1 cellular context compared by ENCODE assay signal in the genomic region with DNA sequence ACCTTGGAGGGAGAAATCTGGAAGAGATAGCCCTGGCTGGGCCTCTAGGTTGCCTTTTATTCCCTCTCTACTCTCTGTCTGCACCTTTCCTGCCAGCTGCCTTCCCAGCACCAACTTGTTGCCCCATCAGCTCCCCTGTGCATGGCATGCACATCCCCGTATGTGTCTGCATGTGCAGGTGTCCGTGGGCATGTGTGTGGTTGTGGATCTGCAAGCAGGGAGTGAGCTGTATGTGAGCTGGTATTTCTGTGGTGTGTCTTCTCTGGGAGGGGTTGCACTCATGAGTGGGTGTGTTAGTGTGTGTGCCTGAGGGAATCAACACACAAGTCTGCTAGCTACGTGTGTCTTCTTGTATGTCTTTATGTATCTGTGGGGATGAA.
TF ChIP-seq lines count a peak whose summit lies in the region.

No MANE protein-coding gene starts in this region.

TF ChIP-seq in GM23338, 12 proteins besides CTCF, POLR2A, EP300 and RAD21:
- TF ChIP-seq ZNF331 (CRISPR knock-in tag; IDR thresholded peaks at IDR 0.05; ENCODE audit: low read depth): no peak
- TF ChIP-seq, protein P1, sequence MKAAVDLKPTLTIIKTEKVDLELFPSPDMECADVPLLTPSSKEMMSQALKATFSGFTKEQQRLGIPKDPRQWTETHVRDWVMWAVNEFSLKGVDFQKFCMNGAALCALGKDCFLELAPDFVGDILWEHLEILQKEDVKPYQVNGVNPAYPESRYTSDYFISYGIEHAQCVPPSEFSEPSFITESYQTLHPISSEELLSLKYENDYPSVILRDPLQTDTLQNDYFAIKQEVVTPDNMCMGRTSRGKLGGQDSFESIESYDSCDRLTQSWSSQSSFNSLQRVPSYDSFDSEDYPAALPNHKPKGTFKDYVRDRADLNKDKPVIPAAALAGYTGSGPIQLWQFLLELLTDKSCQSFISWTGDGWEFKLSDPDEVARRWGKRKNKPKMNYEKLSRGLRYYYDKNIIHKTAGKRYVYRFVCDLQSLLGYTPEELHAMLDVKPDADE (IDR thresholded peaks at IDR 0.05): no peak
- TF ChIP-seq EZH2 (IDR thresholded peaks at IDR 0.05; ENCODE audit: low read depth, unreplicated experiment): no peak
- no peak for TF ChIP-seq JUNB (IDR thresholded peaks at IDR 0.05; ENCODE audit: unreplicated experiment)
- TF ChIP-seq POLR2AphosphoS5 (IDR thresholded peaks at IDR 0.05; ENCODE audit: low read depth): no peak
- no peak for TF ChIP-seq EZH2phosphoT487 (IDR thresholded peaks at IDR 0.05; ENCODE audit: unreplicated experiment)
- TF ChIP-seq ZNF114 (CRISPR knock-in tag; IDR thresholded peaks at IDR 0.05): no peak
- TF ChIP-seq NANOG (IDR thresholded peaks at IDR 0.05; ENCODE audit: borderline replicate concordance): no peak
- no peak for TF ChIP-seq STAT1 (IDR thresholded peaks at IDR 0.05; ENCODE audit: unreplicated experiment)
- TF ChIP-seq, protein P2, sequence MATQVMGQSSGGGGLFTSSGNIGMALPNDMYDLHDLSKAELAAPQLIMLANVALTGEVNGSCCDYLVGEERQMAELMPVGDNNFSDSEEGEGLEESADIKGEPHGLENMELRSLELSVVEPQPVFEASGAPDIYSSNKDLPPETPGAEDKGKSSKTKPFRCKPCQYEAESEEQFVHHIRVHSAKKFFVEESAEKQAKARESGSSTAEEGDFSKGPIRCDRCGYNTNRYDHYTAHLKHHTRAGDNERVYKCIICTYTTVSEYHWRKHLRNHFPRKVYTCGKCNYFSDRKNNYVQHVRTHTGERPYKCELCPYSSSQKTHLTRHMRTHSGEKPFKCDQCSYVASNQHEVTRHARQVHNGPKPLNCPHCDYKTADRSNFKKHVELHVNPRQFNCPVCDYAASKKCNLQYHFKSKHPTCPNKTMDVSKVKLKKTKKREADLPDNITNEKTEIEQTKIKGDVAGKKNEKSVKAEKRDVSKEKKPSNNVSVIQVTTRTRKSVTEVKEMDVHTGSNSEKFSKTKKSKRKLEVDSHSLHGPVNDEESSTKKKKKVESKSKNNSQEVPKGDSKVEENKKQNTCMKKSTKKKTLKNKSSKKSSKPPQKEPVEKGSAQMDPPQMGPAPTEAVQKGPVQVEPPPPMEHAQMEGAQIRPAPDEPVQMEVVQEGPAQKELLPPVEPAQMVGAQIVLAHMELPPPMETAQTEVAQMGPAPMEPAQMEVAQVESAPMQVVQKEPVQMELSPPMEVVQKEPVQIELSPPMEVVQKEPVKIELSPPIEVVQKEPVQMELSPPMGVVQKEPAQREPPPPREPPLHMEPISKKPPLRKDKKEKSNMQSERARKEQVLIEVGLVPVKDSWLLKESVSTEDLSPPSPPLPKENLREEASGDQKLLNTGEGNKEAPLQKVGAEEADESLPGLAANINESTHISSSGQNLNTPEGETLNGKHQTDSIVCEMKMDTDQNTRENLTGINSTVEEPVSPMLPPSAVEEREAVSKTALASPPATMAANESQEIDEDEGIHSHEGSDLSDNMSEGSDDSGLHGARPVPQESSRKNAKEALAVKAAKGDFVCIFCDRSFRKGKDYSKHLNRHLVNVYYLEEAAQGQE (IDR thresholded peaks at IDR 0.05; ENCODE audit: unreplicated experiment): no peak
- TF ChIP-seq CREB1 (CRISPR knock-in tag; IDR thresholded peaks at IDR 0.05; ENCODE audit: low read depth): no peak
- TF ChIP-seq, protein P3, sequence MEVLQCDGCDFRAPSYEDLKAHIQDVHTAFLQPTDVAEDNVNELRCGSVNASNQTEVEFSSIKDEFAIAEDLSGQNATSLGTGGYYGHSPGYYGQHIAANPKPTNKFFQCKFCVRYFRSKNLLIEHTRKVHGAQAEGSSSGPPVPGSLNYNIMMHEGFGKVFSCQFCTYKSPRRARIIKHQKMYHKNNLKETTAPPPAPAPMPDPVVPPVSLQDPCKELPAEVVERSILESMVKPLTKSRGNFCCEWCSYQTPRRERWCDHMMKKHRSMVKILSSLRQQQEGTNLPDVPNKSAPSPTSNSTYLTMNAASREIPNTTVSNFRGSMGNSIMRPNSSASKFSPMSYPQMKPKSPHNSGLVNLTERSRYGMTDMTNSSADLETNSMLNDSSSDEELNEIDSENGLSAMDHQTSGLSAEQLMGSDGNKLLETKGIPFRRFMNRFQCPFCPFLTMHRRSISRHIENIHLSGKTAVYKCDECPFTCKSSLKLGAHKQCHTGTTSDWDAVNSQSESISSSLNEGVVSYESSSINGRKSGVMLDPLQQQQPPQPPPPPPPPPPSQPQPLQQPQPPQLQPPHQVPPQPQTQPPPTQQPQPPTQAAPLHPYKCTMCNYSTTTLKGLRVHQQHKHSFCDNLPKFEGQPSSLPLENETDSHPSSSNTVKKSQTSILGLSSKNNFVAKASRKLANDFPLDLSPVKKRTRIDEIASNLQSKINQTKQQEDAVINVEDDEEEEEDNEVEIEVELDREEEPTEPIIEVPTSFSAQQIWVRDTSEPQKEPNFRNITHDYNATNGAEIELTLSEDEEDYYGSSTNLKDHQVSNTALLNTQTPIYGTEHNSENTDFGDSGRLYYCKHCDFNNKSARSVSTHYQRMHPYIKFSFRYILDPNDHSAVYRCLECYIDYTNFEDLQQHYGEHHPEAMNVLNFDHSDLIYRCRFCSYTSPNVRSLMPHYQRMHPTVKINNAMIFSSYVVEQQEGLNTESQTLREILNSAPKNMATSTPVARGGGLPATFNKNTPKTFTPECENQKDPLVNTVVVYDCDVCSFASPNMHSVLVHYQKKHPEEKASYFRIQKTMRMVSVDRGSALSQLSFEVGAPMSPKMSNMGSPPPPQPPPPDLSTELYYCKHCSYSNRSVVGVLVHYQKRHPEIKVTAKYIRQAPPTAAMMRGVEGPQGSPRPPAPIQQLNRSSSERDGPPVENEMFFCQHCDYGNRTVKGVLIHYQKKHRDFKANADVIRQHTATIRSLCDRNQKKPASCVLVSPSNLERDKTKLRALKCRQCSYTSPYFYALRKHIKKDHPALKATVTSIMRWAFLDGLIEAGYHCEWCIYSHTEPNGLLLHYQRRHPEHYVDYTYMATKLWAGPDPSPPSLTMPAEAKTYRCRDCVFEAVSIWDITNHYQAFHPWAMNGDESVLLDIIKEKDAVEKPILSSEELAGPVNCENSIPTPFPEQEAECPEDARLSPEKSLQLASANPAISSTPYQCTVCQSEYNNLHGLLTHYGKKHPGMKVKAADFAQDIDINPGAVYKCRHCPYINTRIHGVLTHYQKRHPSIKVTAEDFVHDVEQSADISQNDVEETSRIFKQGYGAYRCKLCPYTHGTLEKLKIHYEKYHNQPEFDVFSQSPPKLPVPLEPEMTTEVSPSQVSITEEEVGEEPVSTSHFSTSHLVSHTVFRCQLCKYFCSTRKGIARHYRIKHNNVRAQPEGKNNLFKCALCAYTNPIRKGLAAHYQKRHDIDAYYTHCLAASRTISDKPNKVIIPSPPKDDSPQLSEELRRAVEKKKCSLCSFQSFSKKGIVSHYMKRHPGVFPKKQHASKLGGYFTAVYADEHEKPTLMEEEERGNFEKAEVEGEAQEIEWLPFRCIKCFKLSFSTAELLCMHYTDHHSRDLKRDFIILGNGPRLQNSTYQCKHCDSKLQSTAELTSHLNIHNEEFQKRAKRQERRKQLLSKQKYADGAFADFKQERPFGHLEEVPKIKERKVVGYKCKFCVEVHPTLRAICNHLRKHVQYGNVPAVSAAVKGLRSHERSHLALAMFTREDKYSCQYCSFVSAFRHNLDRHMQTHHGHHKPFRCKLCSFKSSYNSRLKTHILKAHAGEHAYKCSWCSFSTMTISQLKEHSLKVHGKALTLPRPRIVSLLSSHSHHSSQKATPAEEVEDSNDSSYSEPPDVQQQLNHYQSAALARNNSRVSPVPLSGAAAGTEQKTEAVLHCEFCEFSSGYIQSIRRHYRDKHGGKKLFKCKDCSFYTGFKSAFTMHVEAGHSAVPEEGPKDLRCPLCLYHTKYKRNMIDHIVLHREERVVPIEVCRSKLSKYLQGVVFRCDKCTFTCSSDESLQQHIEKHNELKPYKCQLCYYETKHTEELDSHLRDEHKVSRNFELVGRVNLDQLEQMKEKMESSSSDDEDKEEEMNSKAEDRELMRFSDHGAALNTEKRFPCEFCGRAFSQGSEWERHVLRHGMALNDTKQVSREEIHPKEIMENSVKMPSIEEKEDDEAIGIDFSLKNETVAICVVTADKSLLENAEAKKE (CRISPR knock-in tag; IDR thresholded peaks at IDR 0.05): no peak
TF ChIP-seq in GM23338: peak in this region for 0.
